Comparison of ENCODE assay signal across 7 cellular contexts in the genomic region with DNA sequence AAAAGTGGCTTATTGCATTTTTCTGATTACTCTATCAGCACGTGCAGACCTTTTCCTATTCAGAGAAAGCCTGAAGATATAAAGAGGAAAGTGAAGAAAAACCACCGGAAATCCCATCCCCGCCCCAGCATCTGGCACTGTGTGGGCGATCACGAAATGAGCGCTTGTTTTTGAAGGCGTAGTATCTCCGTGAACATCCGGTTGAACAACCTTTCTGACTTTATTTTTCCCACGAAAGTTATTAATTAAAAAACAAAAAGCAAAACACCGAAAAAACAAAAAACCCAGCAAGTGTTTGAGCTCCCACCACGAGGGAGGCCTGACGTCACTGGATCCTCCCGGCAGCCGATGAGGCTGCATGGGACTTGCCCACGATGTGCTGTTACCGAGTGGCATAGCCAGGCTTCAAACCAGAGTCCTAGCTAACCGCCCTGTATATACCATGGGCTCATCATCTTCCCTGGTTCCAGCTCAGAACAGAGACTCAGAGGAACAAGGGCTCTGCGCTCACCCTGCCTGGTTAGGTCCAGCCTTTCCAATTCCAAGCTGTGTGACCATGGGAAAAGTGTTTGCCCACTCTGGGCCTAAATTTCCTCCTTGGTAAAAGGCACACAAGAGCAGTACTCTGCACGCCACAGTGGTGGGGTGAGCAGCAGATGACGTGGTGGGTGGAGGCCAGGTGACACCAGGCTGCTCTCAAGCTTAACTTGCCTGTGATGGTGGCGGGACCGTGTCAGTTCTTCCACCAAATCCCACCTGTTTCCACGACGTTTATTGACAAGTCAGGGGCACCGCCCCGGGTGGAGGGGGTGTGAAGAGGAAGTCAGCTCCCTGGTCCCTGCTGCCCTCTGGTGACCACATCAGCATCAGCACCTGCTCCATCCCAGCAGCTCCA. TPM values are rescaled to one million over a fixed set of nuclear protein-coding genes. Genes with fewer than 3 reads are reported as not detected.
DNase-seq lines count a peak whose midpoint lies in the region; ATAC-seq and TF ChIP-seq lines count a peak whose summit lies in the region.

No MANE protein-coding gene starts in this region.

- peak; percentile 74 for ATAC-seq in GM18498 (IDR thresholded peaks at IDR 0.05; ENCODE audit: unreplicated experiment)
- ATAC-seq in HG02610 (IDR thresholded peaks at IDR 0.05; ENCODE audit: unreplicated experiment) = peak; percentile 65

- TF ChIP-seq CTCF in WERI-Rb-1 (IDR thresholded peaks at IDR 0.05; ENCODE audit: low read depth, low read length) (peak; percentile 95), breast epithelium (IDR thresholded peaks at IDR 0.05) (peak in 2 of 3 donors; percentile 69 to 71)

- H3K9me3 ChIP-seq in WERI-Rb-1 (ENCODE audit: severe bottlenecking) = no peaks in the 10 kb centered on the region
- H3K9me3 ChIP-seq in breast epithelium = no peaks in the 10 kb centered on the region

- no peaks in the 10 kb centered on the region for H3K27me3 ChIP-seq in WERI-Rb-1 (ENCODE audit: insufficient read depth, low read depth, severe bottlenecking)
- H3K27me3 ChIP-seq in breast epithelium = no peaks in the 10 kb centered on the region

- TF ChIP-seq POLR2A in breast epithelium (IDR thresholded peaks at IDR 0.05) = no peak

- intact Hi-C loops in breast epithelium (cut with DNase I; ENCODE audit: low total_unique reads) = loop anchor here (5.0 kb wide), 1 partner anchor 410 kb away; no protein-coding TSS in a partner anchor

- H3K36me3 ChIP-seq in WERI-Rb-1 (peaks cover 12% of the 10 kb centered on the region; the same call in 1 of the 2 replicates), breast epithelium (no peaks in the 10 kb centered on the region)

- H3K4me3 ChIP-seq in WERI-Rb-1 (ENCODE audit: low read depth, low read length) (no peak overlapping the region), breast epithelium (peak overlapping the region; percentile 20 to 42 (median 28))

- DNase-seq in NCI-H1092 treated with DMSO at 0.1 percent for 48 hours (lab: John Stamatoyannopoulos, UW) (peak; percentile 16), WERI-Rb-1 (peak; percentile 85), breast epithelium (ENCODE audit: low spot score in 2 of 2) (peak; percentile 59 to 70), iris pigment epithelial cell (ENCODE audit: low read depth) (peak; percentile 69)
- peak; percentile 80 to 84 for DNase-seq in stimulated activated CD4-positive, alpha-beta T cell treated with anti-CD3 and anti-CD28 coated beads, Interleukin-15, amount 100 ng/mL, for 1 hour (ENCODE audit: low read depth in 1 of 2, low spot score in 1 of 2)

- H3K4me1 ChIP-seq in breast epithelium = no peaks in the 10 kb centered on the region

- H3K27ac ChIP-seq in WERI-Rb-1 (no peak overlapping the region), breast epithelium (peak overlapping the region; percentile 57 to 70)

RNA-seq across cellular contexts. Expression of gene IL21R, which starts 34.3 kb away (rescaled TPM):
- total RNA-seq in breast epithelium = under 1 TPM in 2 of 3 donors, not detected in 1; 0.16 to 0.33 TPM

RNA-seq across cellular contexts. Expression of gene IL4R, which starts 53.9 kb away (rescaled TPM):
- total RNA-seq in breast epithelium = 10 to 100 TPM; 18.7 to 53.4 (median 51.8) TPM

Comparison
In these comparisons a context has a peak if more than half of its experiments do, and no peak if none do; other contexts are left out.
1. DNase-seq: peak in every context shown above with its lines; median percentile 85 in WERI-Rb-1; 82 in stimulated activated CD4-positive, alpha-beta T cell treated with anti-CD3 and anti-CD28 coated beads, Interleukin-15, amount 100 ng/mL, for 1 hour; 69 in iris pigment epithelial cell; 64 in breast epithelium; 16 in NCI-H1092 treated with DMSO at 0.1 percent for 48 hours.